In genomic region chr1:228445867-228446584, GRCh38 we compare ENCODE assay signal across 9 cellular contexts. TPM values are rescaled to one million over a fixed set of nuclear protein-coding genes. Genes with fewer than 3 reads are reported as not detected.
DNase-seq lines count a peak whose midpoint lies in the region; ATAC-seq, FAIRE-seq and TF ChIP-seq lines count a peak whose summit lies in the region.
"Had no signal": no experiment of that assay in that cellular context is flagged by ENCODE, and none has a peak within 500 bp of the region (broad histone marks: within the 10 kb centered on the region; RNA-seq: fewer than 3 reads in every experiment).

No MANE protein-coding gene starts in this region.

- H3K9me3 Mint-ChIP-seq in brain = no peaks in the 10 kb centered on the region

- peaks cover 47 to 51% (median 47%) of the 10 kb centered on the region in 3 donors for H3K27me3 ChIP-seq in skeletal muscle tissue (ENCODE audit: control insufficient read depth in 3 of 3, insufficient read depth in 3 of 3, low read length in 3 of 3)

- peak overlapping the region in 4 of 5 experiments; percentile 1 to 94 (median 48) for H3K27ac Mint-ChIP-seq in brain

- H3K4me1 Mint-ChIP-seq in brain = peaks cover 21% of the 10 kb centered on the region

- no peak for FAIRE-seq in HTR-8/SVneo (lab: Jason Lieb, UNC)
- FAIRE-seq: G401.6 had no signal

- peaks cover 4 to 12% (median 5%) of the 10 kb centered on the region in 3 donors for H3K4me1 ChIP-seq in skeletal muscle tissue (ENCODE audit: control insufficient read depth in 3 of 3, insufficient read depth in 3 of 3, low read length in 3 of 3)

- no peak overlapping the region for H3K27ac ChIP-seq in skeletal muscle tissue (ENCODE audit: low read depth, low read length)

- no peaks in the 10 kb centered on the region for H3K36me3 Mint-ChIP-seq in brain

- no peak for TF ChIP-seq CTCF in NB4 (IDR thresholded peaks at IDR 0.05; ENCODE audit: low read depth, low read length)
- no peak for TF ChIP-seq CTCF in brain (conservative IDR thresholded peaks at IDR 0.05)

- H3K4me3 ChIP-seq in NB4 (ENCODE audit: low read depth, low read length) (no peak overlapping the region), skeletal muscle tissue (ENCODE audit: low read length in 3 of 3) (peak overlapping the region; percentile 29 to 49 (median 35))

- H3K9ac ChIP-seq in skeletal muscle tissue (ENCODE audit: low read depth in 1 of 3, low read length in 3 of 3) = peak overlapping the region in 1 of 3 donors; percentile 33

- ATAC-seq in HG03097 (IDR thresholded peaks at IDR 0.05; ENCODE audit: low FRiP score, unreplicated experiment) = no peak

- H3K4me3 Mint-ChIP-seq in brain = peak overlapping the region; percentile 78 to 85 (median 83)

- DNase-seq in activated CD8-positive, alpha-beta memory T cell treated with anti-CD3 and anti-CD28 coated beads for 24 hours = peak; percentile 74
- DNase-seq in activated CD8-positive, alpha-beta memory T cell treated with anti-CD3 and anti-CD28 coated beads, Interleukin-2, amount 50 U/mL, for 4 hours = no peak
- DNase-seq in NB4 (ENCODE audit: low read depth) (peak; percentile 22), iPS-NIHi7 (ENCODE audit: extremely low spot score) (peak; percentile 66), HTR-8/SVneo (ENCODE audit: insufficient read length, low spot score) (no peak)

- H3K9me3 ChIP-seq in skeletal muscle tissue (ENCODE audit: control insufficient read depth in 3 of 3, low read length in 3 of 3) = no peaks in the 10 kb centered on the region

- H3K27me3 Mint-ChIP-seq in brain = peaks cover 11% of the 10 kb centered on the region

- no peaks in the 10 kb centered on the region for H3K36me3 ChIP-seq in skeletal muscle tissue (ENCODE audit: control insufficient read depth in 3 of 3, insufficient read depth in 3 of 3, low read length in 3 of 3)

- no peak for TF ChIP-seq POLR2A in NB4 (IDR thresholded peaks at IDR 0.05; ENCODE audit: extremely low read depth, insufficient read length)

RNA-seq across cellular contexts. Expression of gene TRIM17, which starts 29.4 kb away (rescaled TPM):
- polyA plus RNA-seq in brain (ENCODE audit: insufficient read depth, low read depth, low replicate concordance) = 0.61 TPM
- total RNA-seq in skeletal muscle tissue = 0.52 TPM

RNA-seq across cellular contexts. Expression of gene TRIM11, which starts 39.4 kb away (rescaled TPM):
- polyA plus RNA-seq in brain (ENCODE audit: insufficient read depth, low read depth, low replicate concordance) = 21.0 TPM
- total RNA-seq in skeletal muscle tissue = 6.3 TPM

RNA-seq across cellular contexts. Expression of gene RNF187, which starts 41.2 kb away (rescaled TPM):
- polyA plus RNA-seq in brain (ENCODE audit: insufficient read depth, low read depth, low replicate concordance) = 531 TPM
- total RNA-seq in skeletal muscle tissue = 17.2 TPM

Comparison
In these comparisons a context has a peak if more than half of its experiments do, and no peak if none do; other contexts are left out.
1. DNase-seq: peak in activated CD8-positive, alpha-beta memory T cell treated with anti-CD3 and anti-CD28 coated beads for 24 hours (single experiment), NB4 (single experiment) and iPS-NIHi7 (single experiment); none in activated CD8-positive, alpha-beta memory T cell treated with anti-CD3 and anti-CD28 coated beads, Interleukin-2, amount 50 U/mL, for 4 hours (single experiment) and HTR-8/SVneo (single experiment).